ENCODE assay signal across 9 cellular contexts in genomic region chr19:17775991-17776803, GRCh38. TPM values are rescaled to one million over a fixed set of nuclear protein-coding genes. Genes with fewer than 3 reads are reported as not detected.
DNase-seq lines count a peak whose midpoint lies in the region; ATAC-seq and TF ChIP-seq lines count a peak whose summit lies in the region.
"Had no signal": no experiment of that assay in that cellular context is flagged by ENCODE, and none has a peak within 500 bp of the region (broad histone marks: within the 10 kb centered on the region; RNA-seq: fewer than 3 reads in every experiment).

No MANE protein-coding gene starts in this region.

- H3K4me1 ChIP-seq in mucosa of descending colon (ENCODE audit: low read depth), result no peaks in the 10 kb centered on the region

- no peaks in the 10 kb centered on the region for H3K27me3 Mint-ChIP-seq in activated CD8-positive, alpha-beta T cell treated with anti-CD3 and anti-CD28 coated beads, Interleukin-2, amount 10 ng/mL, durations not matched to agents 7 days and 5 days (ENCODE audit: low read depth)

- POLR2A ChIA-PET in activated CD8-positive, alpha-beta T cell treated with anti-CD3 and anti-CD28 coated beads, Interleukin-2, amount 10 ng/mL, durations not matched to agents 7 days and 5 days (lab: Charles Lee), result no interaction called here
- POLR2A ChIA-PET in HEK293T (lab: Yijun Ruan, JAX), result interaction anchor here (1.2 kb wide), 1 partner anchor 83 kb away, joined by 4 read pairs; the partner anchor contains the start of gene RPL18A

- peaks cover 14% of the 10 kb centered on the region for H3K4me1 Mint-ChIP-seq in activated CD8-positive, alpha-beta T cell treated with anti-CD3 and anti-CD28 coated beads, Interleukin-2, amount 10 ng/mL, durations not matched to agents 7 days and 5 days (ENCODE audit: low read depth)

- CTCF ChIA-PET in activated CD8-positive, alpha-beta T cell treated with anti-CD3 and anti-CD28 coated beads, Interleukin-2, amount 10 ng/mL, durations not matched to agents 7 days and 5 days (lab: Charles Lee), result interaction anchor here (1.0 to 2.9 kb wide), 3 partner anchors 10 to 72 kb away, joined by 3 to 18 read pairs (median 3); no protein-coding TSS in a partner anchor
- CTCF ChIA-PET in HEK293T (lab: Yijun Ruan, JAX), result interaction anchor here (2.4 kb wide), 1 partner anchor 10 kb away, joined by 21 read pairs; no protein-coding TSS in a partner anchor

- H3K36me3 Mint-ChIP-seq in activated CD8-positive, alpha-beta T cell treated with anti-CD3 and anti-CD28 coated beads, Interleukin-2, amount 10 ng/mL, durations not matched to agents 7 days and 5 days (ENCODE audit: low read depth), result peaks cover 35% of the 10 kb centered on the region

- DNase-seq in AG10803 (ENCODE audit: low read depth), result peak; percentile 37
- DNase-seq in GM19238 (ENCODE audit: insufficient read length, low spot score), result peak; percentile 85
- DNase-seq in activated CD8-positive, alpha-beta T cell treated with anti-CD3 and anti-CD28 coated beads, Interleukin-2, amount 10 ng/mL, durations not matched to agents 7 days and 5 days, result no peak
- DNase-seq in mucosa of descending colon, result no peak
- DNase-seq in HEK293T (ENCODE audit: extremely low spot score), result no peak
- no peak for DNase-seq in NCI-H510A treated with DMSO at 0.1 percent for 48 hours (lab: John Stamatoyannopoulos, UW)
- no peak for DNase-seq in stimulated activated CD4-positive, alpha-beta T cell treated with anti-CD3 and anti-CD28 coated beads, Interleukin-4, amount 100 ng/mL, for 1 hour

- H3K4me3 ChIP-seq in AG10803 (ENCODE audit: low read length), result no peak overlapping the region
- H3K4me3 ChIP-seq in mucosa of descending colon, result no peak overlapping the region

- no peak overlapping the region for H3K4me3 Mint-ChIP-seq in activated CD8-positive, alpha-beta T cell treated with anti-CD3 and anti-CD28 coated beads, Interleukin-2, amount 10 ng/mL, durations not matched to agents 7 days and 5 days

- no peaks in the 10 kb centered on the region for H3K9me3 Mint-ChIP-seq in activated CD8-positive, alpha-beta T cell treated with anti-CD3 and anti-CD28 coated beads, Interleukin-2, amount 10 ng/mL, durations not matched to agents 7 days and 5 days (ENCODE audit: insufficient read depth)

- no peaks in the 10 kb centered on the region for H3K9me3 ChIP-seq in mucosa of descending colon

- peak; percentile 70 for ATAC-seq in HG02981 (IDR thresholded peaks at IDR 0.05; ENCODE audit: unreplicated experiment)
- ATAC-seq in activated CD8-positive, alpha-beta T cell treated with anti-CD3 and anti-CD28 coated beads, Interleukin-2, amount 10 ng/mL, durations not matched to agents 7 days and 5 days, result no peak
- ATAC-seq in mucosa of descending colon, result no peak

- TF ChIP-seq CTCF in AG10803 (conservative IDR thresholded peaks at IDR 0.05; ENCODE audit: low read length) (no peak), mucosa of descending colon (IDR thresholded peaks at IDR 0.05) (no peak)

- no peaks in the 10 kb centered on the region for H3K36me3 ChIP-seq in mucosa of descending colon (ENCODE audit: low read depth)

- peak overlapping the region; percentile 33 for H3K27ac Mint-ChIP-seq in activated CD8-positive, alpha-beta T cell treated with anti-CD3 and anti-CD28 coated beads, Interleukin-2, amount 10 ng/mL, durations not matched to agents 7 days and 5 days

- intact Hi-C loops in mucosa of descending colon (cut with DNase I, micrococcal nuclease), result loop anchor here in 1 of 2 donors (10.0 kb wide), 1 partner anchor 61 kb away; the partner anchor contains the start of gene MAP1S

TF ChIP-seq in HEK293T, 16 proteins besides CTCF, POLR2A, EP300 and RAD21:
- TF ChIP-seq L3MBTL2 (conservative IDR thresholded peaks at IDR 0.05), result no peak
- no peak for TF ChIP-seq LEF1 (IDR thresholded peaks at IDR 0.05; ENCODE audit: borderline replicate concordance)
- TF ChIP-seq BHLHE40 (IDR thresholded peaks at IDR 0.05; ENCODE audit: borderline replicate concordance), result no peak
- no peak for TF ChIP-seq TARDBP (IDR thresholded peaks at IDR 0.05)
- no peak for TF ChIP-seq SUZ12 (IDR thresholded peaks at IDR 0.05)
- no peak for TF ChIP-seq CTBP1 (IDR thresholded peaks at IDR 0.05; ENCODE audit: borderline replicate concordance)
- TF ChIP-seq ZNF384 (IDR thresholded peaks at IDR 0.05), result no peak
- TF ChIP-seq SP1 (IDR thresholded peaks at IDR 0.05), result no peak
- no peak for TF ChIP-seq FOXK2 (IDR thresholded peaks at IDR 0.05)
- no peak for TF ChIP-seq PKNOX1 (IDR thresholded peaks at IDR 0.05)
- no peak for TF ChIP-seq NFRKB (IDR thresholded peaks at IDR 0.05)
- no peak for TF ChIP-seq ELF4 (IDR thresholded peaks at IDR 0.05)
- no peak for TF ChIP-seq HDGF (IDR thresholded peaks at IDR 0.05; ENCODE audit: borderline replicate concordance)
- no peak for TF ChIP-seq FOXA1 (IDR thresholded peaks at IDR 0.05)
- no peak for TF ChIP-seq FOXM1 (IDR thresholded peaks at IDR 0.05; ENCODE audit: borderline replicate concordance)
- TF ChIP-seq ARNT (IDR thresholded peaks at IDR 0.05), result no peak

RNA-seq across cellular contexts. Expression of gene B3GNT3, which starts 18.7 kb away (rescaled TPM):
- under 1 TPM in 1 of 2 experiments, not detected in 1; 0.13 TPM for total RNA-seq in activated CD8-positive, alpha-beta T cell treated with anti-CD3 and anti-CD28 coated beads, Interleukin-2, amount 10 ng/mL, durations not matched to agents 7 days and 5 days
- total RNA-seq in mucosa of descending colon, result 100 to 1,000 TPM in 2 of 3 donors, 10 to 100 TPM in 1; 77.6 to 205 (median 189) TPM
- total RNA-seq: myocyte had no signal

RNA-seq across cellular contexts. Expression of gene FCHO1, which starts 24.9 kb away (rescaled TPM):
- 10 to 100 TPM; 55.0 to 58.1 TPM for total RNA-seq in activated CD8-positive, alpha-beta T cell treated with anti-CD3 and anti-CD28 coated beads, Interleukin-2, amount 10 ng/mL, durations not matched to agents 7 days and 5 days
- 1 to 10 TPM; 3.4 to 4.4 (median 4.2) TPM for total RNA-seq in mucosa of descending colon
- total RNA-seq: myocyte had no signal

RNA-seq across cellular contexts. Expression of gene INSL3, which starts 45.1 kb away (rescaled TPM):
- total RNA-seq in activated CD8-positive, alpha-beta T cell treated with anti-CD3 and anti-CD28 coated beads, Interleukin-2, amount 10 ng/mL, durations not matched to agents 7 days and 5 days, result 1 to 10 TPM; 5.0 to 6.4 TPM
- not detected for total RNA-seq in mucosa of descending colon
- total RNA-seq: myocyte had no signal

RNA-seq across cellular contexts. Expression of gene MAP1S, which starts 56.9 kb away (rescaled TPM):
- total RNA-seq in activated CD8-positive, alpha-beta T cell treated with anti-CD3 and anti-CD28 coated beads, Interleukin-2, amount 10 ng/mL, durations not matched to agents 7 days and 5 days, result 10 to 100 TPM; 79.0 to 83.8 TPM
- total RNA-seq in mucosa of descending colon, result 10 to 100 TPM; 42.2 to 57.2 (median 44.7) TPM

Comparison
In these comparisons a context has a peak if more than half of its experiments do, and no peak if none do; other contexts are left out.
1. DNase-seq: peak in AG10803 (single experiment) and GM19238 (single experiment); none in activated CD8-positive, alpha-beta T cell treated with anti-CD3 and anti-CD28 coated beads, Interleukin-2, amount 10 ng/mL, durations not matched to agents 7 days and 5 days (single experiment), mucosa of descending colon (0 of 3), HEK293T (single experiment), NCI-H510A treated with DMSO at 0.1 percent for 48 hours (single experiment) and stimulated activated CD4-positive, alpha-beta T cell treated with anti-CD3 and anti-CD28 coated beads, Interleukin-4, amount 100 ng/mL, for 1 hour (single experiment).
2. RNA of gene B3GNT3, which starts 18.7 kb away (total RNA-seq): 77.6 to 205 TPM in mucosa of descending colon; 0.13 TPM in activated CD8-positive, alpha-beta T cell treated with anti-CD3 and anti-CD28 coated beads, Interleukin-2, amount 10 ng/mL, durations not matched to agents 7 days and 5 days; every median in the first group is over 10 times any median in the second.
3. RNA of gene FCHO1, which starts 24.9 kb away (total RNA-seq): 55.0 to 58.1 TPM in activated CD8-positive, alpha-beta T cell treated with anti-CD3 and anti-CD28 coated beads, Interleukin-2, amount 10 ng/mL, durations not matched to agents 7 days and 5 days; 3.4 to 4.4 TPM in mucosa of descending colon; every median in the first group is over 10 times any median in the second.
4. RNA of gene INSL3, which starts 45.1 kb away (total RNA-seq): 5.0 to 6.4 TPM in activated CD8-positive, alpha-beta T cell treated with anti-CD3 and anti-CD28 coated beads, Interleukin-2, amount 10 ng/mL, durations not matched to agents 7 days and 5 days; not detected in mucosa of descending colon; every median in the first group is over 4 times any median in the second.